ENCODE assay signal across 28 cellular contexts in genomic region chr7:36343548-36343947, GRCh38.
"Had no signal": no experiment of that assay in that cellular context is flagged by ENCODE, and none has a peak within 500 bp of the region (broad histone marks: within the 10 kb centered on the region; RNA-seq: fewer than 3 reads in every experiment).

No MANE protein-coding gene starts in this region.

- H3K4me2 ChIP-seq: neural progenitor cell, smooth muscle cell had no signal

- H3K79me2 ChIP-seq: parathyroid adenoma had no signal

- H2AFZ ChIP-seq: neural progenitor cell, parathyroid adenoma had no signal

- H3K27ac ChIP-seq: neural progenitor cell, ovary, parathyroid adenoma, psoas muscle, skin epidermis, spleen, suprapubic skin, testis, tibial artery, transverse colon, upper lobe of right lung, uterus had no signal

- ATAC-seq: natural killer cell; psoas muscle; right cardiac atrium; sciatic nerve; stimulated activated memory B cell treated with anti-CD40 and anti-IgM and Interleukin-4, amounts not matched to agents 10 μg/mL and 1 μg/mL and 100 μg/mL, for 72 hours; stimulated activated naive CD8-positive, alpha-beta T cell treated with anti-CD3 and anti-CD28 coated beads, Interleukin-15, amount 100 ng/mL, for 72 hours; stimulated activated naive CD8-positive, alpha-beta T cell treated with anti-CD3 and anti-CD28 coated beads, Interleukin-15, Interleukin-2, amounts not matched to agents 100 U/mL and 50 U/mL, for 24 hours; upper lobe of right lung had no signal

- H3K4me1 ChIP-seq: neural progenitor cell, psoas muscle, spleen, testis, transverse colon, upper lobe of right lung, uterus had no signal

- H3K4me3 ChIP-seq: neural progenitor cell, ovary, psoas muscle, skin epidermis, smooth muscle cell, spleen, suprapubic skin, testis, tibial artery, transverse colon, upper lobe of right lung, uterus had no signal

- DNase-seq: natural killer cell; occipital lobe; ovary; posterior cingulate gyrus; psoas muscle; right cardiac atrium; spleen; stimulated activated CD4-positive, alpha-beta T cell treated with anti-CD3 and anti-CD28 coated beads, Interleukin-12 subunit alpha, Interleukin-12 subunit beta, amount 100 ng/mL, for 4 hours; stimulated activated CD4-positive, alpha-beta T cell treated with anti-CD3 and anti-CD28 coated beads, Interleukin-1b, Interleukin-23, amount 100 ng/mL, for 48 hours; stimulated activated CD4-positive, alpha-beta T cell treated with anti-CD3 and anti-CD28 coated beads, Interleukin-4, amount 100 ng/mL, for 1 hour; stimulated activated CD4-positive, alpha-beta T cell treated with anti-CD3 and anti-CD28 coated beads, Interleukin-4, amount 100 ng/mL, for 4 hours; stimulated activated CD8-positive, alpha-beta memory T cell treated with anti-CD3 and anti-CD28 coated beads, Interleukin-4, amount 100 ng/mL, for 48 hours; stimulated activated naive CD4-positive, alpha-beta T cell; stimulated activated naive CD8-positive, alpha-beta T cell treated with anti-CD3 and anti-CD28 coated beads, Interleukin-15, amount 100 ng/mL, for 72 hours; stimulated activated naive CD8-positive, alpha-beta T cell treated with anti-CD3 and anti-CD28 coated beads, Interleukin-15, Interleukin-2, amounts not matched to agents 100 U/mL and 50 U/mL, for 24 hours; substantia nigra; testis; tibial artery; transverse colon; upper lobe of right lung; uterus had no signal

- H3K27me3 ChIP-seq: neural progenitor cell, ovary, suprapubic skin, testis, tibial artery, transverse colon, upper lobe of right lung, uterus had no signal

- H3K9ac ChIP-seq: neural progenitor cell, parathyroid adenoma had no signal

- H3K9me3 ChIP-seq: ovary, psoas muscle, spleen, suprapubic skin, testis, tibial artery, transverse colon, upper lobe of right lung, uterus had no signal

- H3K36me3 ChIP-seq: neural progenitor cell, ovary, spleen, suprapubic skin, tibial artery, transverse colon, upper lobe of right lung, uterus had no signal
